10 cellular contexts compared by ENCODE assay signal in the genomic region with DNA sequence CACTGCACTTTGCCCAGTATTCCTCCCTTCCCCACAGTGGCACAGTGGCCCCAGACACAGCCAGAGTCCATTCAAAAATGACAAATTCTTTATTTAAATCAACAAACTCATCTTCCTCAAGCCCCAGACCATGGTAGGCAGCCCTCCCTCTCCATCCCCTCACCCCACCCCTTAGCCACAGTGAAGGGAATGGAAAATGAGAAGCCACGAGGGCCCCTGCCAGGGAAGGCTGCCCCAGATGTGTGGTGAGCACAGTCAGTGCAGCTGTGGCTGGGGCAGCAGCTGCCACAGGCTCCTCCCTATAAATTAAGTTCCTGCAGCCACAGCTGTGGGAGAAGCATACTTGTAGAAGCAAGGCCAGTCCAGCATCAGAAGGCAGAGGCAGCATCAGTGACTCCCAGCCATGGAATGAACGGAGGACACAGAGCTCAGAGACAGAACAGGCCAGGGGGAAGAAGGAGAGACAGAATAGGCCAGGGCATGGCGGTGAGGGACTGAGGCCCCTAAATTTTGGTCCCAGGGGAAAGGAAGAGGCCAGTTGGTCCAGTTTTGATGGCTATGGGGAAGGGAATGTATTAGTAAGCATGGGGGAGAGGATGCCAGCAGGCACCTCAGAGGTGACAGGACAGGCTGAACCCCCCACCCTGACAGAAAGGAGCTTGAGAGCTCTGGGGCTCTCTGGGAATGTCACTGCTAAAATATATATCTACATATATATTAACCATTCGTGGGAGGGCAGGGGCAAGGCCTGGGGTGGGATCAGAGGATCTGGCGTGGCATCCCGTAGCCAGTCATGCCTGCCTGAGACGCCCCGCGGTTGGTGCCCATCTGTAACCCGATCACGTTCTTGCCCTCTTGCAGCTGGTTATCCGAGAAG. TPM values are rescaled to one million over a fixed set of nuclear protein-coding genes. Genes with fewer than 3 reads are reported as not detected.
DNase-seq lines count a peak whose midpoint lies in the region; ATAC-seq and TF ChIP-seq lines count a peak whose summit lies in the region.
"Had no signal": no experiment of that assay in that cellular context is flagged by ENCODE, and none has a peak within 500 bp of the region (broad histone marks: within the 10 kb centered on the region; RNA-seq: fewer than 3 reads in every experiment).

No MANE protein-coding gene starts in this region.

- ATAC-seq in naive thymus-derived CD4-positive, alpha-beta T cell: no peak
- no peak for ATAC-seq in GM21529 (IDR thresholded peaks at IDR 0.05; ENCODE audit: unreplicated experiment)
- ATAC-seq in GM19455 (IDR thresholded peaks at IDR 0.05; ENCODE audit: unreplicated experiment): no peak
- no peak for ATAC-seq in activated CD4-positive, CD25-positive, alpha-beta regulatory T cell treated with anti-CD3 and anti-CD28 coated beads, Interleukin-2, amount 50 U/mL, for 24 hours

- POLR2A ChIA-PET in A673 (lab: Charles Lee; ENCODE audit: low non-redundant PET): no interaction called here
- POLR2A ChIA-PET in naive thymus-derived CD4-positive, alpha-beta T cell (lab: Charles Lee): interaction anchor here (1.1 kb wide), 1 partner anchor 26 kb away, joined by 3 read pairs; no protein-coding TSS in a partner anchor

- H3K36me3 Mint-ChIP-seq in IgD-negative memory B cell: peaks cover 9% of the 10 kb centered on the region
- peaks cover 7 to 50% (median 9%) of the 10 kb centered on the region in 5 donors for H3K36me3 Mint-ChIP-seq in naive thymus-derived CD4-positive, alpha-beta T cell

- H3K27ac ChIP-seq in A673 (ENCODE audit: low read depth, low read length, poor library complexity, severe bottlenecking): no peak overlapping the region
- H3K27ac ChIP-seq in naive thymus-derived CD4-positive, alpha-beta T cell (ENCODE audit: low read depth, low read length): no peak overlapping the region

- H3K36me3 ChIP-seq in A673 (ENCODE audit: insufficient read depth, low read length, poor library complexity, severe bottlenecking) (peaks cover 19% of the 10 kb centered on the region), adipocyte (ENCODE audit: control insufficient read depth, insufficient read depth, low read length, severe bottlenecking) (peaks cover 30% of the 10 kb centered on the region)
- H3K36me3 ChIP-seq in naive thymus-derived CD4-positive, alpha-beta T cell (ENCODE audit: control insufficient read depth in 2 of 3, insufficient read depth in 3 of 3, low read length in 3 of 3): peaks cover 4 to 49% (median 5%) of the 10 kb centered on the region in 3 experiments

- CTCF ChIA-PET in A673 (lab: Charles Lee): no interaction called here
- CTCF ChIA-PET in naive thymus-derived CD4-positive, alpha-beta T cell (lab: Charles Lee): no interaction called here

- peaks cover 22% of the 10 kb centered on the region for H3K4me1 ChIP-seq in A673 (ENCODE audit: insufficient read depth, low read length, poor library complexity, severe bottlenecking)
- peaks cover 43% of the 10 kb centered on the region for H3K4me1 ChIP-seq in adipocyte (ENCODE audit: control insufficient read depth, insufficient read depth, low read length)
- peaks cover 21 to 28% of the 10 kb centered on the region in 2 donors for H3K4me1 ChIP-seq in naive thymus-derived CD4-positive, alpha-beta T cell (ENCODE audit: control insufficient read depth in 2 of 2, insufficient read depth in 2 of 2, low read length in 2 of 2)

- no peak for TF ChIP-seq CTCF in A673 (conservative IDR thresholded peaks at IDR 0.05; ENCODE audit: low read depth, low read length)

- DNase-seq in A673 (ENCODE audit: low spot score): no peak
- peak; percentile 53 for DNase-seq in adipocyte (ENCODE audit: low read depth)
- DNase-seq in naive thymus-derived CD4-positive, alpha-beta T cell: no peak
- no peak for DNase-seq in NCI-H748 (lab: John Stamatoyannopoulos, UW; ENCODE audit: unreplicated experiment)
- DNase-seq: activated CD4-positive, alpha-beta T cell treated with anti-CD3 and anti-CD28 coated beads, Interleukin-2, amount 50 U/mL, for 1 hour had no signal

- H3K27ac Mint-ChIP-seq in IgD-negative memory B cell: peak overlapping the region; percentile 88 to 100 (median 97)
- H3K27ac Mint-ChIP-seq in naive thymus-derived CD4-positive, alpha-beta T cell: peak overlapping the region; percentile 29 to 92 (median 82)

- no peak overlapping the region for H3K9ac ChIP-seq in adipocyte (ENCODE audit: low read length)

- TSS peak; percentile 47 for BruUV-seq in A673 (replicated peaks; lab: Mats Ljungman, UMichigan)

- H3K9me3 Mint-ChIP-seq in IgD-negative memory B cell: no peaks in the 10 kb centered on the region
- peaks cover 0 to 3% (median 0%) of the 10 kb centered on the region in 11 donors for H3K9me3 Mint-ChIP-seq in naive thymus-derived CD4-positive, alpha-beta T cell

- intact Hi-C loops in A673 (cut with micrococcal nuclease; ENCODE audit: unreplicated experiment): no loop called here
- intact Hi-C loops in naive thymus-derived CD4-positive, alpha-beta T cell (cut with micrococcal nuclease): no loop called here

- H3K27me3 Mint-ChIP-seq in IgD-negative memory B cell: no peaks in the 10 kb centered on the region
- H3K27me3 Mint-ChIP-seq in naive thymus-derived CD4-positive, alpha-beta T cell: no peaks in the 10 kb centered on the region

- H3K27me3 ChIP-seq in A673 (replicated peaks; ENCODE audit: insufficient read depth, low read depth, low read length, poor library complexity): no peaks in the 10 kb centered on the region
- H3K27me3 ChIP-seq in adipocyte (replicated peaks; ENCODE audit: control insufficient read depth, insufficient read depth, low read length): no peaks in the 10 kb centered on the region
- H3K27me3 ChIP-seq in naive thymus-derived CD4-positive, alpha-beta T cell (ENCODE audit: control insufficient read depth in 2 of 2, insufficient read depth in 2 of 2, low read length in 2 of 2): no peaks in the 10 kb centered on the region

- H3K4me3 ChIP-seq in A673 (ENCODE audit: low read depth, low read length, poor library complexity, severe bottlenecking): no peak overlapping the region
- H3K4me3 ChIP-seq in adipocyte (ENCODE audit: low read length): no peak overlapping the region
- no peak overlapping the region for H3K4me3 ChIP-seq in naive thymus-derived CD4-positive, alpha-beta T cell (ENCODE audit: low read length)

- peak overlapping the region in 2 of 4 donors; percentile 55 to 60 for H3K4me3 Mint-ChIP-seq in IgD-negative memory B cell
- peak overlapping the region in 2 of 10 donors; percentile 26 to 32 for H3K4me3 Mint-ChIP-seq in naive thymus-derived CD4-positive, alpha-beta T cell

- H3K9me3 ChIP-seq in A673 (ENCODE audit: low read depth, low read length, poor library complexity, severe bottlenecking): no peaks in the 10 kb centered on the region
- no peaks in the 10 kb centered on the region for H3K9me3 ChIP-seq in adipocyte (ENCODE audit: control insufficient read depth, low read length)
- H3K9me3 ChIP-seq in naive thymus-derived CD4-positive, alpha-beta T cell (ENCODE audit: control insufficient read depth in 2 of 3, low read length in 3 of 3): no peaks in the 10 kb centered on the region

- peaks cover 40% of the 10 kb centered on the region in 3 donors for H3K4me1 Mint-ChIP-seq in IgD-negative memory B cell
- peaks cover 51 to 73% (median 65%) of the 10 kb centered on the region in 7 donors for H3K4me1 Mint-ChIP-seq in naive thymus-derived CD4-positive, alpha-beta T cell

RNA-seq across cellular contexts. Expression of a gene that starts 7.0 kb away (rescaled TPM):
- total RNA-seq in A673 (2021): 155 and 198 TPM in 2 replicates
- polyA plus RNA-seq in IgD-negative memory B cell: 1,399 TPM
- total RNA-seq in naive thymus-derived CD4-positive, alpha-beta T cell: 100 to 1,000 TPM; 116 to 450 (median 284) TPM
- 100 to 1,000 TPM; 449 to 662 TPM for polyA plus RNA-seq in naive thymus-derived CD4-positive, alpha-beta T cell

RNA-seq across cellular contexts. Expression of a gene that starts 18.3 kb away (rescaled TPM):
- 1.5 and 3.6 TPM in 2 replicates for total RNA-seq in A673 (2021)
- 1.2 TPM for polyA plus RNA-seq in IgD-negative memory B cell
- 1 to 10 TPM in 2 of 5 experiments, under 1 TPM in 3; 0.53 to 2.8 (median 0.92) TPM for total RNA-seq in naive thymus-derived CD4-positive, alpha-beta T cell
- polyA plus RNA-seq in naive thymus-derived CD4-positive, alpha-beta T cell: under 1 TPM; 0.17 to 0.57 TPM

RNA-seq across cellular contexts. Expression of a gene that starts 27.1 kb away (rescaled TPM):
- 6.5 and 7.1 TPM in 2 replicates for total RNA-seq in A673 (2021)
- polyA plus RNA-seq in IgD-negative memory B cell: 0.08 TPM
- total RNA-seq in naive thymus-derived CD4-positive, alpha-beta T cell: under 1 TPM in 1 of 5 experiments, not detected in 4; 0.12 TPM
- under 1 TPM in 1 of 2 donors, not detected in 1; 0.12 TPM for polyA plus RNA-seq in naive thymus-derived CD4-positive, alpha-beta T cell

RNA-seq across cellular contexts. Expression of a gene that starts 35.8 kb away (rescaled TPM):
- total RNA-seq in A673 (2021): not detected in 2 replicates
- not detected for polyA plus RNA-seq in IgD-negative memory B cell
- not detected for total RNA-seq in naive thymus-derived CD4-positive, alpha-beta T cell
- not detected for polyA plus RNA-seq in naive thymus-derived CD4-positive, alpha-beta T cell
- total RNA-seq: cerebellum had no signal

RNA-seq across cellular contexts. Expression of a gene that starts 55.8 kb away (rescaled TPM):
- total RNA-seq in A673 (2021): not detected in 2 replicates
- not detected for polyA plus RNA-seq in IgD-negative memory B cell
- not detected for total RNA-seq in naive thymus-derived CD4-positive, alpha-beta T cell
- not detected for polyA plus RNA-seq in naive thymus-derived CD4-positive, alpha-beta T cell
